Comparison of ENCODE assay signal across 18 cellular contexts in genomic region chr6:20335872-20336271, GRCh38.
DNase-seq lines count a peak whose midpoint lies in the region; ATAC-seq lines count a peak whose summit lies in the region.
"Had no signal": no experiment of that assay in that cellular context is flagged by ENCODE, and none has a peak within 500 bp of the region (broad histone marks: within the 10 kb centered on the region; RNA-seq: fewer than 3 reads in every experiment).

No MANE protein-coding gene starts in this region.

- ATAC-seq in activated T-cell treated with anti-CD3 and anti-CD28 coated beads, Interleukin-2, amount 50 U/mL, for 4 hours: peak; percentile 66 to 80
- ATAC-seq in stimulated activated effector memory CD8-positive, alpha-beta T cell treated with anti-CD3 and anti-CD28 coated beads, Interleukin-12 subunit alpha, Interleukin-12 subunit beta, amount 100 ng/mL, for 72 hours: peak; percentile 64
- no peak for ATAC-seq in GM21786 (IDR thresholded peaks at IDR 0.05; ENCODE audit: unreplicated experiment)
- no peak for ATAC-seq in GM21515 (IDR thresholded peaks at IDR 0.05; ENCODE audit: unreplicated experiment)
- ATAC-seq: lower lobe of right lung, PC-3 had no signal

- peaks cover 23% of the 10 kb centered on the region for H3K4me1 Mint-ChIP-seq in activated T-cell treated with anti-CD3 and anti-CD28 coated beads, Interleukin-2, amount 50 U/mL, for 4 hours (ENCODE audit: low read depth)
- peaks cover 13% of the 10 kb centered on the region for H3K4me1 Mint-ChIP-seq in stimulated activated effector memory CD8-positive, alpha-beta T cell treated with anti-CD3 and anti-CD28 coated beads, Interleukin-12 subunit alpha, Interleukin-12 subunit beta, amount 100 ng/mL, for 72 hours

- H3K27me3 Mint-ChIP-seq in activated T-cell treated with anti-CD3 and anti-CD28 coated beads, Interleukin-2, amount 50 U/mL, for 4 hours (ENCODE audit: low read depth): no peaks in the 10 kb centered on the region

- DNase-seq in activated T-cell treated with anti-CD3 and anti-CD28 coated beads, Interleukin-2, amount 50 U/mL, for 4 hours: no peak
- no peak for DNase-seq in activated T-cell treated with anti-CD3 and anti-CD28 coated beads, Interleukin-2, amount 50 U/mL, for 48 hours
- DNase-seq in RPMI7951 (ENCODE audit: low read depth) (peak; percentile 4), amniotic epithelial cell (ENCODE audit: low read depth) (peak; percentile 20), 8988T (no peak)
- DNase-seq in stimulated activated effector memory CD8-positive, alpha-beta T cell treated with anti-CD3 and anti-CD28 coated beads, Interleukin-12 subunit alpha, Interleukin-12 subunit beta, amount 100 ng/mL, for 72 hours (ENCODE audit: low spot score in 2 of 2): no peak
- DNase-seq: glutamatergic neuron; H7; KBM-7; lower lobe of right lung; NCI-H1092 treated with DMSO at 0.1 percent for 48 hours; NCI-H524 treated with DMSO at 0.1 percent for 48 hours; PC-3; posterior cingulate gyrus; SJCRH30; stimulated activated CD4-positive, alpha-beta T cell treated with anti-CD3 and anti-CD28 coated beads, Interleukin-2, amount 100 ng/mL, for 48 hours had no signal

- H3K9me3 Mint-ChIP-seq in activated T-cell treated with anti-CD3 and anti-CD28 coated beads, Interleukin-2, amount 50 U/mL, for 4 hours: no peaks in the 10 kb centered on the region
- no peaks in the 10 kb centered on the region for H3K9me3 Mint-ChIP-seq in stimulated activated effector memory CD8-positive, alpha-beta T cell treated with anti-CD3 and anti-CD28 coated beads, Interleukin-12 subunit alpha, Interleukin-12 subunit beta, amount 100 ng/mL, for 72 hours

- no peaks in the 10 kb centered on the region for H3K36me3 Mint-ChIP-seq in activated T-cell treated with anti-CD3 and anti-CD28 coated beads, Interleukin-2, amount 50 U/mL, for 4 hours (ENCODE audit: insufficient read depth)
- no peaks in the 10 kb centered on the region for H3K36me3 Mint-ChIP-seq in stimulated activated effector memory CD8-positive, alpha-beta T cell treated with anti-CD3 and anti-CD28 coated beads, Interleukin-12 subunit alpha, Interleukin-12 subunit beta, amount 100 ng/mL, for 72 hours

- H3K4me3 Mint-ChIP-seq in activated T-cell treated with anti-CD3 and anti-CD28 coated beads, Interleukin-2, amount 50 U/mL, for 4 hours: peak overlapping the region; percentile 46
- peak overlapping the region; percentile 53 for H3K4me3 Mint-ChIP-seq in stimulated activated effector memory CD8-positive, alpha-beta T cell treated with anti-CD3 and anti-CD28 coated beads, Interleukin-12 subunit alpha, Interleukin-12 subunit beta, amount 100 ng/mL, for 72 hours

- H3K27ac Mint-ChIP-seq in stimulated activated effector memory CD8-positive, alpha-beta T cell treated with anti-CD3 and anti-CD28 coated beads, Interleukin-12 subunit alpha, Interleukin-12 subunit beta, amount 100 ng/mL, for 72 hours: peak overlapping the region; percentile 83

Comparison
In these comparisons a context has a peak if more than half of its experiments do, and no peak if none do; other contexts are left out.
1. ATAC-seq: peak in activated T-cell treated with anti-CD3 and anti-CD28 coated beads, Interleukin-2, amount 50 U/mL, for 4 hours (2 of 2) and stimulated activated effector memory CD8-positive, alpha-beta T cell treated with anti-CD3 and anti-CD28 coated beads, Interleukin-12 subunit alpha, Interleukin-12 subunit beta, amount 100 ng/mL, for 72 hours (single experiment); none in GM21786 (single experiment) and GM21515 (single experiment).
2. DNase-seq: peak in RPMI7951 (single experiment) and amniotic epithelial cell (single experiment); none in activated T-cell treated with anti-CD3 and anti-CD28 coated beads, Interleukin-2, amount 50 U/mL, for 4 hours (single experiment), activated T-cell treated with anti-CD3 and anti-CD28 coated beads, Interleukin-2, amount 50 U/mL, for 48 hours (0 of 2), stimulated activated effector memory CD8-positive, alpha-beta T cell treated with anti-CD3 and anti-CD28 coated beads, Interleukin-12 subunit alpha, Interleukin-12 subunit beta, amount 100 ng/mL, for 72 hours (0 of 2) and 8988T (single experiment).